Comparison of ENCODE assay signal across 13 cellular contexts in the genomic region with DNA sequence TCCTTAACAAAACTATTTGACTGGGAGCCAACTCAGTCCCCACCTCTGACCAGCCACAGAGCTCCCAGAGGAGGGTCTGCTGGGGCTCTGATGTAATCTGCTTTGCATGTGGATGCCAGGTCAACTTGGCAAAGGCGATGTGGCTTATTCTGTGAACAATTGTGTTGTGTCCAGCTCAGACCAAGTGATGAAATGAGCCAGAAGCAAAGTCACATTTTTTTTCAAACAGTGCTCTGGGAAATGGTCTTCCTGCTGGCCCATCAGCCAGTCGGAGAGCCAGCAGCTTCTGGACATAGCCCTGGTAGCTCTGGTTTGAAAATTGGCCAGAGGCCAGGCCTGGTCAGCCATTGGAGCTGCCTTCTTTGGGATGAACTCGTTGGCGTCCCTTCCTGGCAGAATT.
DNase-seq lines count a peak whose midpoint lies in the region; ATAC-seq and TF ChIP-seq lines count a peak whose summit lies in the region.
"Had no signal": no experiment of that assay in that cellular context is flagged by ENCODE, and none has a peak within 500 bp of the region (broad histone marks: within the 10 kb centered on the region; RNA-seq: fewer than 3 reads in every experiment).

No MANE protein-coding gene starts in this region.

- intact Hi-C loops in head of caudate nucleus (cut with DNase I), result no loop called here

- peaks cover 0 to 44% (median 19%) of the 10 kb centered on the region in 4 donors for H3K4me1 ChIP-seq in tibial nerve

- 15 to 35% methylated on average over 4 of the region's 4 CpGs for WGBS in tibial nerve, 2 donors

- H3K9me3 ChIP-seq in tibial nerve, result no peaks in the 10 kb centered on the region
- H3K9me3 ChIP-seq: MG63 had no signal

- ATAC-seq in omental fat pad (ENCODE audit: low FRiP score), result peak; percentile 58
- no peak for ATAC-seq in HG02840 (IDR thresholded peaks at IDR 0.05; ENCODE audit: low FRiP score, unreplicated experiment)
- ATAC-seq in GM18873 (IDR thresholded peaks at IDR 0.05; ENCODE audit: low FRiP score, unreplicated experiment), result no peak
- ATAC-seq: effector memory CD8-positive, alpha-beta T cell had no signal

- H3K27ac ChIP-seq in tibial nerve, result peak overlapping the region; percentile 35 to 79 (median 62)

- peak in 1 of 2 donors; percentile 68 for TF ChIP-seq EP300 in tibial nerve (IDR thresholded peaks at IDR 0.05)

- in situ Hi-C loops in astrocyte of the spinal cord (cut with HindIII; ENCODE audit: low sequenced_read_pairs), result no loop called here

- H3K4me3 ChIP-seq in astrocyte of the spinal cord (ENCODE audit: low read depth, low read length) (no peak overlapping the region), tibial nerve (no peak overlapping the region)
- H3K4me3 ChIP-seq: MG63 had no signal

- TF ChIP-seq CTCF in astrocyte of the spinal cord (IDR thresholded peaks at IDR 0.05; ENCODE audit: low read depth, low read length) (no peak), omental fat pad (IDR thresholded peaks at IDR 0.05) (no peak), tibial nerve (IDR thresholded peaks at IDR 0.05) (no peak)

- DNase-seq in astrocyte of the spinal cord (ENCODE audit: low read depth, low spot score) (peak; percentile 15), head of caudate nucleus (peak in 34 of 42 donors; percentile 22 to 77 (median 51)), omental fat pad (ENCODE audit: low spot score) (no peak), tibial nerve (ENCODE audit: low spot score in 2 of 2) (peak; percentile 63 to 75), NCI-H82 (lab: John Stamatoyannopoulos, UW) (no peak), SKM-1 (lab: John Stamatoyannopoulos, UW; ENCODE audit: unreplicated experiment) (no peak)
- DNase-seq: COR-L47; effector memory CD8-positive, alpha-beta T cell; MG63; NCI-H774; retina had no signal

- H3K36me3 ChIP-seq in tibial nerve, result no peaks in the 10 kb centered on the region
- H3K36me3 ChIP-seq: MG63 had no signal

- H3K27me3 ChIP-seq in tibial nerve, result no peaks in the 10 kb centered on the region
- H3K27me3 ChIP-seq: MG63 had no signal

- TF ChIP-seq POLR2A in tibial nerve (IDR thresholded peaks at IDR 0.05), result no peak

Comparison
In these comparisons a context has a peak if more than half of its experiments do, and no peak if none do; other contexts are left out.
1. DNase-seq: peak in astrocyte of the spinal cord (single experiment), head of caudate nucleus (34 of 42) and tibial nerve (2 of 2); none in omental fat pad (single experiment), NCI-H82 (single experiment) and SKM-1 (single experiment).